ENCODE assay signal across 1 cellular context in the genomic region with DNA sequence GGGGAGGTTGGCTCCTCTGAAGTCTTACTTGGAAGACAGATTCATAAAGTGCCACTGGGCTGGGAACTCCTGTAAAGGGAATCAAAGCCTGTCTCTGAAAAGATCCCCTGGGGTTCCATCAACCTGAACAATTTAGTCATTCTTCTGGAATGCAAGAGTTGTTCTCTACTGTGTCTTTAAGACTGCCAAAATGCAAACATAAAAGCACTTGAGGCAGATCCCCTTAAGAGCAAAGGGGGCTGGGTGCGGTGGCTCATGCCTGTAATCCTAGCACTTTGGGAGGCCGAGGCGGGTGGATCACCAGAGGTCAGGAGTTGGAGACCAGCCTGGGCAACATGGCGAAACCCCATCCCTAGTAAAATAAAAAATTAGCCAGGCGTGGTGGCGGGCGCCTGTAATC.
TF ChIP-seq lines count a peak whose summit lies in the region.

No MANE protein-coding gene starts in this region.

TF ChIP-seq in WTC11, 78 proteins besides CTCF, POLR2A, EP300 and RAD21:
- TF ChIP-seq ZNF138 (CRISPR knock-in tag; conservative IDR thresholded peaks at IDR 0.05) (no peak), ZNF263 (CRISPR knock-in tag; IDR thresholded peaks at IDR 0.05; ENCODE audit: low read depth) (no peak), IRF2 (CRISPR knock-in tag; IDR thresholded peaks at IDR 0.05; ENCODE audit: borderline replicate concordance, low read depth) (no peak), NR1H2 (CRISPR knock-in tag; IDR thresholded peaks at IDR 0.05) (no peak)
